Comparison of ENCODE assay signal across 1 cellular context in genomic region chr19:16445238-16446107, GRCh38.
TF ChIP-seq lines count a peak whose summit lies in the region.

No MANE protein-coding gene starts in this region.

TF ChIP-seq in HepG2, 621 proteins besides CTCF, POLR2A, EP300 and RAD21:
- TF ChIP-seq STAG1 (CRISPR knock-in tag; IDR thresholded peaks at IDR 0.05): peak; percentile 59
- no peak for TF ChIP-seq ETV5 (CRISPR knock-in tag; IDR thresholded peaks at IDR 0.05; ENCODE audit: borderline replicate concordance)
- no peak for TF ChIP-seq EED (CRISPR knock-in tag; IDR thresholded peaks at IDR 0.05)
- TF ChIP-seq SAP130 (CRISPR knock-in tag; IDR thresholded peaks at IDR 0.05; ENCODE audit: low read depth): peak; percentile 24; the same call in 1 of the 2 replicates
- TF ChIP-seq CENPT (CRISPR knock-in tag; IDR thresholded peaks at IDR 0.05; ENCODE audit: low read depth): no peak
- peak; percentile 16; the same call in 1 of the 2 replicates for TF ChIP-seq SMC3 (IDR thresholded peaks at IDR 0.05; ENCODE audit: low read length)
- peak; percentile 38; the same call in 1 of the 2 replicates for TF ChIP-seq CEBPB (IDR thresholded peaks at IDR 0.05; ENCODE audit: borderline replicate concordance, low read depth, low read length)
- peak; percentile 11; the same call in 1 of the 2 replicates for TF ChIP-seq ZNF687 (CRISPR knock-in tag; IDR thresholded peaks at IDR 0.05)
- TF ChIP-seq THRA (CRISPR knock-in tag; IDR thresholded peaks at IDR 0.05; ENCODE audit: borderline replicate concordance): no peak
